Comparison of ENCODE assay signal across 8 cellular contexts in the genomic region with DNA sequence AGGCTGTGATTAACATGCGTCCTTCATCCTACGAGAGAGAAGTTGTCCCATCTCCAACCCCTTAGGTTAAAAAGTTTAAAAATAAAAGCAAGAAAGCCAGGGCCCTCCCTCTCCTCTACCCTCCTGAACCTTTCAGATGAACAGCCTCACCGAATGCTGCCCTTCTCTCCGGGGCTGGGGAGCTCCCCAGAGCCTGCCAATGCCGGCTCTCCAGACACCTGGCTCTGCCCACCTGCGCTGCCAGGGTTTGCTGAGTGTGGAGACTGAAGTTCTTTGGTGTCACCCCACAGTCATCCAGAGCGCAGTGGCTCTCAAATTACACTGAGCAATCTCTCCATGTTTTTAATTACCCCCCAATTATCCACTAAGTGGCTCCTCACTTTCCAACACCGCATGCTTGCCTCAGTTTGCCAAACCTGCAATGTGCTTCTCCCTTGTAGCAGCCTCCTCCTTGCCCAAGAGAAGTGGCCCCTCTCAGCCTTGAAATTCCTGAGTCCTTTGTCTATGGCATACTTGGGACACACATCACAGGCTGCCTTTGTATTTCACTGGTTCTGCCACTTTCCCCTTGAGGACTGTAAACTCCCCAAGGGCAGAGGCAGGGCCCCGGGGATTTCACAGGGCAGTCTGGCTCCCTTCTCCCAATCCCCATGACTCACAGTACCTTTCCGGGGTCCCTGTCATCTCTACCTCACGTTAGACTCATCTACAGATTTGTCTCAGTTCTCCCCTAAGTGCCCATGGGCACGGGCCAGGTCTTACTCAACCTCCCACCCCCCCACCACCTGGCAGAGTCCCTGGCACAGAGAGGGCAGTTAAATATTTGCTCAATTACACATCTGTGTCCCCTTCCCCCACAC. TPM values are rescaled to one million over a fixed set of nuclear protein-coding genes. Genes with fewer than 3 reads are reported as not detected.
DNase-seq lines count a peak whose midpoint lies in the region; ATAC-seq, FAIRE-seq and TF ChIP-seq lines count a peak whose summit lies in the region.

No MANE protein-coding gene starts in this region.

- no peaks in the 10 kb centered on the region for H3K9me3 ChIP-seq in SK-N-SH
- no peaks in the 10 kb centered on the region for H3K9me3 ChIP-seq in RWPE2 (ENCODE audit: severe bottlenecking)
- no peaks in the 10 kb centered on the region for H3K9me3 ChIP-seq in keratinocyte (ENCODE audit: control insufficient read depth, low read depth, low read length)

- no peak for TF ChIP-seq RAD21 in SK-N-SH (IDR thresholded peaks at IDR 0.05; ENCODE audit: low read length)

- WGBS in SK-N-SH (ENCODE audit: low lambda C conversion rate): 13% methylated on average over 11 of the region's 12 CpGs

- no peaks in the 10 kb centered on the region for H3K27me3 ChIP-seq in SK-N-SH (ENCODE audit: insufficient read depth)
- no peaks in the 10 kb centered on the region for H3K27me3 ChIP-seq in RWPE2 (ENCODE audit: insufficient read depth, poor library complexity, severe bottlenecking)
- H3K27me3 ChIP-seq in keratinocyte (ENCODE audit: control insufficient read depth, extremely low read depth, insufficient read depth, low read length): no peaks in the 10 kb centered on the region

- TF ChIP-seq CTCF in SK-N-SH (IDR thresholded peaks at IDR 0.05) (no peak), RWPE2 (IDR thresholded peaks at IDR 0.05; ENCODE audit: poor library complexity, severe bottlenecking) (no peak), keratinocyte (optimal IDR thresholded peaks at IDR 0.05 in 1 of 3, IDR thresholded peaks at IDR 0.05 in 1 of 3, conservative IDR thresholded peaks at IDR 0.05 in 1 of 3; ENCODE audit: extremely low read depth in 1 of 3, insufficient read depth in 2 of 3, low read length in 3 of 3) (no peak)

- CTCF ChIA-PET in SK-N-SH (lab: Yijun Ruan, JAX): interaction anchor here (1.2 to 2.2 kb wide), 3 partner anchors 13 to 99 kb away, joined by 4 to 9 read pairs (median 7); no protein-coding TSS in a partner anchor

- dilution Hi-C loops in keratinocyte (cut with MboI; ENCODE audit: extremely low pct_ligation_motif_present, low sequenced_read_pairs): no loop called here

- peaks cover 24% of the 10 kb centered on the region for H3F3A ChIP-seq in SK-N-SH (replicated peaks; ENCODE audit: insufficient read depth)

- H3K9me1 ChIP-seq in keratinocyte (ENCODE audit: control insufficient read depth, extremely low read depth, insufficient read depth, low read length): peaks cover 2% of the 10 kb centered on the region

- POLR2A ChIA-PET in SK-N-SH (lab: Yijun Ruan, JAX): no interaction called here

- H3K36me3 ChIP-seq in SK-N-SH (replicated peaks in 1 of 2; ENCODE audit: control insufficient read depth in 1 of 2, insufficient read depth in 2 of 2, low read length in 1 of 2) (peaks cover 0 to 20% of the 10 kb centered on the region in 2 experiments), RWPE2 (ENCODE audit: low read depth) (peaks cover 65% of the 10 kb centered on the region), keratinocyte (ENCODE audit: control insufficient read depth in 2 of 2, extremely low read depth in 1 of 2, insufficient read depth in 2 of 2, low read length in 2 of 2) (peaks cover 15 to 45% of the 10 kb centered on the region in 2 experiments)

- peaks cover 63% of the 10 kb centered on the region for H4K20me1 ChIP-seq in SK-N-SH (ENCODE audit: insufficient read depth)
- peaks cover 55% of the 10 kb centered on the region for H4K20me1 ChIP-seq in keratinocyte (ENCODE audit: control insufficient read depth, extremely low read depth, insufficient read depth, low read length)

- H3K27ac ChIP-seq in SK-N-SH (ENCODE audit: low read depth in 2 of 2, low read length in 1 of 2) (peak overlapping the region; percentile 73 to 79), RWPE2 (ENCODE audit: poor library complexity, severe bottlenecking) (peak overlapping the region; percentile 96), keratinocyte (ENCODE audit: control insufficient read depth, insufficient read depth, low read length) (peak overlapping the region; percentile 97)

- H3K4me2 ChIP-seq in SK-N-SH (peak overlapping the region; percentile 97), keratinocyte (ENCODE audit: control insufficient read depth, extremely low read depth, insufficient read depth, low read depth, low read length) (peak overlapping the region; percentile 99)

- H2AFZ ChIP-seq in SK-N-SH (ENCODE audit: low read depth) (no peak overlapping the region), keratinocyte (ENCODE audit: control insufficient read depth, low read length) (no peak overlapping the region)

- ATAC-seq in SK-N-SH treated with all-trans-retinoic acid at 6 μM for 48 hours (no peak), RWPE2 (ENCODE audit: low read depth) (peak; percentile 18), GM19351 (IDR thresholded peaks at IDR 0.05; ENCODE audit: unreplicated experiment) (no peak)

- peak overlapping the region; percentile 90 for H3K9ac ChIP-seq in SK-N-SH
- peak overlapping the region; percentile 96 for H3K9ac ChIP-seq in keratinocyte (ENCODE audit: control insufficient read depth, extremely low read depth, insufficient read depth, low read length)

- H3K4me3 ChIP-seq in SK-N-SH (ENCODE audit: low read depth in 2 of 2, low read length in 1 of 2): peak overlapping the region; percentile 76 to 91
- peak overlapping the region; percentile 83 for H3K4me3 ChIP-seq in RWPE2 (ENCODE audit: severe bottlenecking)
- peak overlapping the region; percentile 86 to 99 (median 98) for H3K4me3 ChIP-seq in keratinocyte (ENCODE audit: control insufficient read depth in 2 of 3, extremely low read depth in 1 of 3, insufficient read depth in 2 of 3, low read depth in 1 of 3, low read length in 3 of 3)

- DNase-seq in SK-N-SH (no peak), RWPE2 (ENCODE audit: low spot score) (peak; percentile 88), astrocyte of the hippocampus (ENCODE audit: low read depth, low spot score) (peak; percentile 74), keratinocyte (ENCODE audit: low read depth, low spot score) (no peak), HTR-8/SVneo (ENCODE audit: insufficient read length, low spot score) (no peak)
- DNase-seq in stimulated activated CD4-positive, alpha-beta T cell treated with anti-CD3 and anti-CD28 coated beads, Interleukin-4, amount 100 ng/mL, for 1 hour: peak; percentile 69

- H3K4me1 ChIP-seq in SK-N-SH (ENCODE audit: control insufficient read depth in 1 of 2, insufficient read depth in 2 of 2, low read depth in 1 of 2, low read length in 1 of 2) (peaks cover 15 to 25% of the 10 kb centered on the region in 2 experiments), RWPE2 (ENCODE audit: insufficient read depth, poor library complexity, severe bottlenecking) (peaks cover 46% of the 10 kb centered on the region), keratinocyte (ENCODE audit: control insufficient read depth, extremely low read depth, insufficient read depth, low read length) (peaks cover 41% of the 10 kb centered on the region)

- H3K79me2 ChIP-seq in SK-N-SH (ENCODE audit: insufficient read depth) (peaks cover 92% of the 10 kb centered on the region), keratinocyte (ENCODE audit: control insufficient read depth, insufficient read depth, low read length) (peaks cover 71% of the 10 kb centered on the region)

- peak in 1 of 2 experiments; percentile 55; a peak in 1 of 4 replicates for TF ChIP-seq EP300 in SK-N-SH (IDR thresholded peaks at IDR 0.05; ENCODE audit: borderline replicate concordance in 1 of 2, low read depth in 1 of 2, low read length in 1 of 2)

- H3K9me2 ChIP-seq in SK-N-SH: no peaks in the 10 kb centered on the region

- FAIRE-seq in keratinocyte (lab: Jason Lieb, UNC): peak; percentile 69
- no peak for FAIRE-seq in HTR-8/SVneo (lab: Jason Lieb, UNC)

TF ChIP-seq in SK-N-SH, 30 proteins besides CTCF, POLR2A, EP300 and RAD21 (continues in another document):
- TF ChIP-seq EZH2phosphoT487 (IDR thresholded peaks at IDR 0.05; ENCODE audit: borderline replicate concordance, low read depth): no peak
- TF ChIP-seq FOSL2 (IDR thresholded peaks at IDR 0.05; ENCODE audit: borderline replicate concordance, low read depth): peak; percentile 54
- TF ChIP-seq NFIC (IDR thresholded peaks at IDR 0.05; ENCODE audit: borderline replicate concordance): peak; percentile 85
- TF ChIP-seq, protein P1, sequence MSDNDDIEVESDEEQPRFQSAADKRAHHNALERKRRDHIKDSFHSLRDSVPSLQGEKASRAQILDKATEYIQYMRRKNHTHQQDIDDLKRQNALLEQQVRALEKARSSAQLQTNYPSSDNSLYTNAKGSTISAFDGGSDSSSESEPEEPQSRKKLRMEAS (IDR thresholded peaks at IDR 0.05; ENCODE audit: low read depth): no peak
- TF ChIP-seq JUND (IDR thresholded peaks at IDR 0.05): peak; percentile 22; the same call in 1 of the 2 replicates
- TF ChIP-seq TEAD4 (IDR thresholded peaks at IDR 0.05; ENCODE audit: borderline replicate concordance, insufficient read depth): peak; percentile 64; the same call in 1 of the 2 replicates
- no peak for TF ChIP-seq GABPA (IDR thresholded peaks at IDR 0.05; ENCODE audit: low read depth)

TF ChIP-seq in SK-N-SH treated with all-trans-retinoic acid at 6 μM for 48 hours, 23 proteins besides CTCF, POLR2A, EP300 and RAD21 (continues in another document):
- TF ChIP-seq SNAI2 (CRISPR knock-in tag; IDR thresholded peaks at IDR 0.05) (no peak), POU6F1 (CRISPR knock-in tag; IDR thresholded peaks at IDR 0.05; ENCODE audit: borderline replicate concordance, low read depth) (no peak), OSR1 (CRISPR knock-in tag; IDR thresholded peaks at IDR 0.05) (no peak)

RNA-seq across cellular contexts. Expression of gene MYH9, which starts 2.0 kb away (rescaled TPM):
- 202 and 303 TPM in 2 replicates for polyA plus RNA-seq in SK-N-SH (2012; rRNA removed)
- 181 and 225 TPM in 2 replicates for polyA plus RNA-seq in SK-N-SH (2012; cell fraction: cytosol; rRNA removed)
- polyA plus RNA-seq in SK-N-SH (2012; cell fraction: nucleus; rRNA removed): 401 and 439 TPM in 2 replicates
- polyA plus RNA-seq in keratinocyte: 277 to 489 TPM (median 351 TPM) in 3 replicates
- 526 TPM for polyA plus RNA-seq in keratinocyte (2011; ENCODE audit: low read depth)
- 357 and 388 TPM in 2 replicates for polyA plus RNA-seq in keratinocyte (2011; cell fraction: cytosol; rRNA removed)
- polyA plus RNA-seq in keratinocyte (2011; cell fraction: nucleus; rRNA removed): 864 and 995 TPM in 2 replicates
- 168 and 903 TPM in 2 replicates for polyA plus RNA-seq in keratinocyte (2012; ENCODE audit: low replicate concordance)
- polyA minus RNA-seq in keratinocyte: 752 to 1,882 TPM (median 1,066 TPM) in 3 replicates
- 461 TPM for polyA minus RNA-seq in keratinocyte (2011; cell fraction: cytosol; rRNA and poly(A)+ RNA removed)
- 623 and 1,627 TPM in 2 replicates for polyA minus RNA-seq in keratinocyte (2011; cell fraction: nucleus; rRNA and poly(A)+ RNA removed)

Comparison
In these comparisons a context has a peak if more than half of its experiments do, and no peak if none do; other contexts are left out.
1. DNase-seq: peak in RWPE2 (single experiment), astrocyte of the hippocampus (single experiment) and stimulated activated CD4-positive, alpha-beta T cell treated with anti-CD3 and anti-CD28 coated beads, Interleukin-4, amount 100 ng/mL, for 1 hour (single experiment); none in SK-N-SH (single experiment), keratinocyte (single experiment) and HTR-8/SVneo (single experiment).
2. Peak in every context shown above with its lines, with median percentiles within 50 percentile points of each other: H3K27ac ChIP-seq and H3K4me3 ChIP-seq.